In the genomic region with DNA sequence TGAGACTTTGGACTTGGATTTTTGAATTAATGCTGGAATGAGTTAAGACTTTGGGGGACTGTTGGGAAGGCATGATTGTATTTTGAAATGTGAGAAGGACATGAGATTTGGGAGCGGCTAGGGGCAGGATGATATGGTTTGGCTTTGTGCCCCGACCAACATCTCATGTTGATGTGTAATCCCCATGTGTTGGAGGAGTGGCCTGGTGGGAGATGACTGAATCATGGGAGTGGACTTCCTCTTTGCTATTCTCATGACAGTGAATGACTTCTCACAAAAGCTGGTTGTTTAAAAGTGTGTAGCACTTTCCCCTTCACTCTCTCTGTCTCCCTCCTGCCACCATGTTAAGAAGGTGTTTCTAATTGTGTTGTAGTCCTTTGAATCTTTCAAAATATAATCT, we compare ENCODE assay signal across 16 cellular contexts. TPM values are rescaled to one million over a fixed set of nuclear protein-coding genes. Genes with fewer than 3 reads are reported as not detected.
DNase-seq lines count a peak whose midpoint lies in the region; ATAC-seq lines count a peak whose summit lies in the region.
"Had no signal": no experiment of that assay in that cellular context is flagged by ENCODE, and none has a peak within 500 bp of the region (broad histone marks: within the 10 kb centered on the region; RNA-seq: fewer than 3 reads in every experiment).

No MANE protein-coding gene starts in this region.

- H3K36me3 ChIP-seq in MG63 (no peaks in the 10 kb centered on the region), Karpas-422 (ENCODE audit: insufficient read depth, low read length) (no peaks in the 10 kb centered on the region)
- H3K36me3 ChIP-seq: gastrocnemius medialis had no signal

- H3K27me3 Mint-ChIP-seq in stimulated activated naive B cell treated with anti-CD40 and anti-IgM and Interleukin-4, amounts not matched to agents 10 μg/mL and 1 μg/mL and 100 μg/mL, for 72 hours: peaks cover 33 to 40% of the 10 kb centered on the region in 2 donors

- H3K27ac Mint-ChIP-seq in stimulated activated naive B cell treated with anti-CD40 and anti-IgM and Interleukin-4, amounts not matched to agents 10 μg/mL and 1 μg/mL and 100 μg/mL, for 72 hours: no peak overlapping the region
- H3K27ac Mint-ChIP-seq: activated CD4-positive, alpha-beta T cell treated with anti-CD3 and anti-CD28 coated beads, Interleukin-2, amount 10 ng/mL, durations not matched to agents 24 days and 14 days; T-cell had no signal

- no peaks in the 10 kb centered on the region for H3K4me1 ChIP-seq in Karpas-422 (ENCODE audit: low read length)
- H3K4me1 ChIP-seq: gastrocnemius medialis, psoas muscle had no signal

- H3K9ac ChIP-seq in Karpas-422 (ENCODE audit: low read length): no peak overlapping the region

- H3K36me3 Mint-ChIP-seq in stimulated activated naive B cell treated with anti-CD40 and anti-IgM and Interleukin-4, amounts not matched to agents 10 μg/mL and 1 μg/mL and 100 μg/mL, for 72 hours: peaks cover 13 to 14% of the 10 kb centered on the region in 2 donors
- H3K36me3 Mint-ChIP-seq: T-cell had no signal

- no peak overlapping the region for H3K4me3 Mint-ChIP-seq in stimulated activated naive B cell treated with anti-CD40 and anti-IgM and Interleukin-4, amounts not matched to agents 10 μg/mL and 1 μg/mL and 100 μg/mL, for 72 hours
- H3K4me3 Mint-ChIP-seq: activated CD4-positive, alpha-beta T cell treated with anti-CD3 and anti-CD28 coated beads, Interleukin-2, amount 10 ng/mL, durations not matched to agents 24 days and 14 days; T-cell had no signal

- H3K9me3 Mint-ChIP-seq in stimulated activated naive B cell treated with anti-CD40 and anti-IgM and Interleukin-4, amounts not matched to agents 10 μg/mL and 1 μg/mL and 100 μg/mL, for 72 hours: peaks cover 20 to 23% of the 10 kb centered on the region in 2 donors

- H3K9me3 ChIP-seq in MG63 (peaks cover 28% of the 10 kb centered on the region), Karpas-422 (ENCODE audit: low read length) (no peaks in the 10 kb centered on the region)
- H3K9me3 ChIP-seq: gastrocnemius medialis had no signal

- H4K20me1 ChIP-seq in Karpas-422 (ENCODE audit: insufficient read depth, low read depth, low read length): no peaks in the 10 kb centered on the region

- H3K9me2 ChIP-seq in Karpas-422 (replicated peaks; ENCODE audit: insufficient read depth, low read length): no peaks in the 10 kb centered on the region

- DNase-seq in Daoy (ENCODE audit: low read depth): peak; percentile 89
- DNase-seq in MG63: peak; percentile 45
- DNase-seq in amniotic epithelial cell (ENCODE audit: low read depth): peak; percentile 19
- DNase-seq in iris pigment epithelial cell (ENCODE audit: low read depth): peak; percentile 63
- no peak for DNase-seq in superior temporal gyrus (ENCODE audit: extremely low spot score)
- no peak for DNase-seq in stimulated activated naive B cell treated with anti-CD40 and anti-IgM and Interleukin-4, amounts not matched to agents 10 μg/mL and 1 μg/mL and 100 μg/mL, for 72 hours
- DNase-seq in Karpas-422: no peak
- DNase-seq: activated CD4-positive, alpha-beta T cell treated with anti-CD3 and anti-CD28 coated beads, Interleukin-2, amount 10 ng/mL, durations not matched to agents 24 days and 14 days; activated T-cell treated with anti-CD3 and anti-CD28 coated beads, Interleukin-2, amount 50 U/mL, for 48 hours; amygdala; gastrocnemius medialis; NCI-H1417; NCI-H2227 treated with DMSO at 0.1 percent for 48 hours; psoas muscle; T-cell had no signal

- no peak overlapping the region for H3K27ac ChIP-seq in Karpas-422 (ENCODE audit: low read length)
- H3K27ac ChIP-seq: gastrocnemius medialis, psoas muscle had no signal

- H3K4me1 Mint-ChIP-seq in stimulated activated naive B cell treated with anti-CD40 and anti-IgM and Interleukin-4, amounts not matched to agents 10 μg/mL and 1 μg/mL and 100 μg/mL, for 72 hours: no peaks in the 10 kb centered on the region
- H3K4me1 Mint-ChIP-seq: activated CD4-positive, alpha-beta T cell treated with anti-CD3 and anti-CD28 coated beads, Interleukin-2, amount 10 ng/mL, durations not matched to agents 24 days and 14 days; T-cell had no signal

- no peak overlapping the region for H2AFZ ChIP-seq in Karpas-422 (ENCODE audit: low read length)

- no peak overlapping the region for H3K4me3 ChIP-seq in MG63
- no peak overlapping the region for H3K4me3 ChIP-seq in Karpas-422 (ENCODE audit: low read length)
- H3K4me3 ChIP-seq: gastrocnemius medialis, psoas muscle had no signal

- H3K27me3 ChIP-seq in MG63 (peaks cover 2% of the 10 kb centered on the region; the same call in 1 of the 2 replicates), Karpas-422 (ENCODE audit: low read length) (no peaks in the 10 kb centered on the region)

- no peak overlapping the region for H3K4me2 ChIP-seq in Karpas-422 (ENCODE audit: low read depth, low read length, poor library complexity, severe bottlenecking)

- ATAC-seq in GM18867 (IDR thresholded peaks at IDR 0.05; ENCODE audit: unreplicated experiment): no peak
- no peak for ATAC-seq in stimulated activated naive B cell treated with anti-CD40 and anti-IgM and Interleukin-4, amounts not matched to agents 10 μg/mL and 1 μg/mL and 100 μg/mL, for 72 hours (replicated peaks)
- ATAC-seq: gastrocnemius medialis, psoas muscle, T-cell had no signal

- H3K79me2 ChIP-seq in Karpas-422 (ENCODE audit: low read length): no peaks in the 10 kb centered on the region

RNA-seq across cellular contexts. Expression of gene PHGDH, which starts 9.3 kb away (rescaled TPM):
- 140 and 166 TPM in 2 replicates for total RNA-seq in Daoy (2014; rRNA removed; shearing (Covaris generic))
- total RNA-seq in MG63 (2014; rRNA removed; shearing (Covaris generic); ENCODE audit: low replicate concordance): 240 and 396 TPM in 2 replicates
- total RNA-seq in Karpas-422 (2014; rRNA removed; shearing (Covaris generic); ENCODE audit: low replicate concordance): 16.3 and 20.5 TPM in 2 replicates

RNA-seq across cellular contexts. Expression of gene ZNF697, which starts 54.3 kb away (rescaled TPM):
- total RNA-seq in Daoy (2014; rRNA removed; shearing (Covaris generic)): 16.6 and 18.1 TPM in 2 replicates
- 0.22 and 0.23 TPM in 2 replicates for total RNA-seq in MG63 (2014; rRNA removed; shearing (Covaris generic); ENCODE audit: low replicate concordance)
- total RNA-seq in Karpas-422 (2014; rRNA removed; shearing (Covaris generic); ENCODE audit: low replicate concordance): not detected in 2 replicates

Comparison
In these comparisons a context has a peak if more than half of its experiments do, and no peak if none do; other contexts are left out.
1. DNase-seq: peak in Daoy (single experiment), MG63 (single experiment), amniotic epithelial cell (single experiment) and iris pigment epithelial cell (single experiment); none in superior temporal gyrus (single experiment), stimulated activated naive B cell treated with anti-CD40 and anti-IgM and Interleukin-4, amounts not matched to agents 10 μg/mL and 1 μg/mL and 100 μg/mL, for 72 hours (single experiment) and Karpas-422 (single experiment).
2. RNA of gene ZNF697, which starts 54.3 kb away (total RNA-seq): 16.6 to 18.1 TPM in Daoy; 0.22 to 0.23 TPM in MG63 and not detected in Karpas-422; every median in the first group is over 10 times any median in the second.